Comparison of ENCODE assay signal across 10 cellular contexts in the genomic region with DNA sequence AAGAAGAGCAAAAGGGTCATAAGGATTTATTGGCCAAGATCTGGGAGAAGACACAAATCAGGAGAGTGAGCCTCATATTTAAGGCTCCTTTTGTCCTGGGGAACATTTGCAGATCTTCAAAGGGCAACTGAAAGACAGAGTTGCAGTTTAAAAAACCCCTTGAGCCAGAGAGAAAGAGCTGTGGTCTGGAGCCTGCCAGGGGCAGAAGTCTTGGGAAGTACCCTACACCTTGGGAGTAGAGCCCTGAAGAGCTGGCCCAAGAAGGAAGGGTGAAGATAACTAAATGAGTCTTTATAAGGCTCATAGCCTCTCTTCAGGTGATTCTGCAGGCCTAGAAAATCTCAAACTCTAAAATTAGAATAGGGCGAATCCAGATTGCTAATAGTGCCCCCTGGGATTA. TPM values are rescaled to one million over a fixed set of nuclear protein-coding genes. Genes with fewer than 3 reads are reported as not detected.
"Had no signal": no experiment of that assay in that cellular context is flagged by ENCODE, and none has a peak within 500 bp of the region (broad histone marks: within the 10 kb centered on the region; RNA-seq: fewer than 3 reads in every experiment).

No MANE protein-coding gene starts in this region.

- DNase-seq: IMR-90, KBM-7, KG1 had no signal

- H3K27ac Mint-ChIP-seq: IgD-negative memory B cell had no signal

- FAIRE-seq: HTR-8/SVneo, K562 had no signal

- ATAC-seq: HepG2, K562 had no signal

- H3K4me3 Mint-ChIP-seq: IgD-negative memory B cell had no signal

- H3K4me3 ChIP-seq: K562 had no signal

- H3K27me3 Mint-ChIP-seq: IgD-negative memory B cell had no signal

- H3K27ac ChIP-seq: HL-60 had no signal

RNA-seq across cellular contexts. Expression of gene ERVFRD-1, which starts 40.0 kb away (rescaled TPM):
- total RNA-seq: HepG2, HT-29, HT1080, IMR-90 had no signal
- polyA plus RNA-seq: HepG2, IgD-negative memory B cell, IMR-90 had no signal
